ENCODE assay signal across 26 cellular contexts in the genomic region with DNA sequence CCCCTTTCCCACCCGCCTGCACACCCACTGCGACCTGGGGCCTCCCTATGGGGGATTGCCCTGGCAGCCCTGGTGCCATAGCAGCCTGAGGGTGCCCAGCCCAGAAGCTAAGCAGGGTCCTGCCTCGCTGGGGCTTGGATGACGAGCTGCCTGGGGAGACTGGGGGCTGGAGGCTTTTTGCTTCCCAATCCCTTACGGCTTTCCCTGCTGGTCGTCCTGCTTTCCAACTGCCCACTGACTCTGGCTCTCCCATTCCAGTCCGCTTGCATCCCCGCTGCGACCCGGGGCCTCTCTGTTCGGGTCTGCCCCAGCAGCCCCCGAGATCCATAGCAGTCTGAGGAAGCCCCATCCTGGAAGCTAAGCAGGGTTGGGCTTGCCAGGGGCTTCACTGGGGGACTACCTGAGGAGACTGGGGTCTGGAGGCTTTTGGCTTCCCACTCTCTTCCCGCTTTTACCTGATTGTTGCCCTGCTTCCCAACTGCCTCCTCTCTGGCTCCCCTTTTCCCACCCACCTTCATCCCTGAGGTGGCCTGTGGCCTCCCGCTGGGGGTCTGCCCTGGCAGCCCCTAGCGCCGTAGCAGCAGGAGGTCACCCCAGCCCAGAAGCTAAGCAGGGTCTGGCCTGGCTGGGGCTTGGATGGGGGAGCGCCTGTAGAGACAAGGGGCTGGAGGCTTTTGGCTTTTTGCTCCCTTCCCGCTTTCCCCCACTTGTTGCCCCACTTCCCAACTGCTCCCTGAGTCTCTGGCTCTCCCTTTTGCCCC.
"Had no signal": no experiment of that assay in that cellular context is flagged by ENCODE, and none has a peak within 500 bp of the region (broad histone marks: within the 10 kb centered on the region; RNA-seq: fewer than 3 reads in every experiment).

No MANE protein-coding gene starts in this region.

- H3K9me3 Mint-ChIP-seq: activated naive CD4-positive, alpha-beta T cell treated with anti-CD3 and anti-CD28 coated beads, Interleukin-2, amount 50 U/mL, for 24 hours had no signal

- H3K27me3 ChIP-seq: breast epithelium, SJSA1 had no signal

- H3K4me1 ChIP-seq: breast epithelium, SJSA1 had no signal

- H3K4me1 Mint-ChIP-seq: activated CD8-positive, alpha-beta memory T cell treated with anti-CD3 and anti-CD28 coated beads, Interleukin-2, amount 10 ng/mL, durations not matched to agents 7 days and 5 days; activated naive CD4-positive, alpha-beta T cell treated with anti-CD3 and anti-CD28 coated beads, Interleukin-2, amount 50 U/mL, for 24 hours; WTC11 had no signal

- H3K36me3 ChIP-seq: breast epithelium, SJSA1 had no signal

- H3K4me3 Mint-ChIP-seq: activated CD8-positive, alpha-beta memory T cell treated with anti-CD3 and anti-CD28 coated beads, Interleukin-2, amount 10 ng/mL, durations not matched to agents 7 days and 5 days; activated naive CD4-positive, alpha-beta T cell treated with anti-CD3 and anti-CD28 coated beads, Interleukin-2, amount 50 U/mL, for 24 hours; activated T-cell treated with anti-CD3 and anti-CD28 coated beads, Interleukin-2, amount 50 U/mL, for 24 hours; activated T-helper 1 cell treated with anti-CD3 and anti-CD28 coated beads, Interleukin-12 subunit alpha, Interleukin-12 subunit beta, Interleukin-2, Interleukin-4 antibody, amounts not matched to agents 30 ng/mL and 10 ng/mL and 1 ng/mL, durations not matched to agents 14 hours and 24 hours and 36 hours; WTC11 had no signal

- H3K4me3 ChIP-seq: breast epithelium, SJSA1 had no signal

- H3K27ac Mint-ChIP-seq: activated CD8-positive, alpha-beta memory T cell treated with anti-CD3 and anti-CD28 coated beads, Interleukin-2, amount 10 ng/mL, durations not matched to agents 7 days and 5 days; activated naive CD4-positive, alpha-beta T cell treated with anti-CD3 and anti-CD28 coated beads, Interleukin-2, amount 50 U/mL, for 24 hours; activated T-cell treated with anti-CD3 and anti-CD28 coated beads, Interleukin-2, amount 50 U/mL, for 24 hours; activated T-helper 1 cell treated with anti-CD3 and anti-CD28 coated beads, Interleukin-12 subunit alpha, Interleukin-12 subunit beta, Interleukin-2, Interleukin-4 antibody, amounts not matched to agents 30 ng/mL and 10 ng/mL and 1 ng/mL, durations not matched to agents 14 hours and 24 hours and 36 hours; WTC11 had no signal

- H3K27ac ChIP-seq: breast epithelium, SJSA1 had no signal

- H3K27me3 Mint-ChIP-seq: activated CD8-positive, alpha-beta memory T cell treated with anti-CD3 and anti-CD28 coated beads, Interleukin-2, amount 10 ng/mL, durations not matched to agents 7 days and 5 days; activated naive CD4-positive, alpha-beta T cell treated with anti-CD3 and anti-CD28 coated beads, Interleukin-2, amount 50 U/mL, for 24 hours; activated T-cell treated with anti-CD3 and anti-CD28 coated beads, Interleukin-2, amount 50 U/mL, for 24 hours had no signal

- DNase-seq: activated CD4-positive, alpha-beta T cell treated with anti-CD3 and anti-CD28 coated beads for 48 hours; activated CD4-positive, alpha-beta T cell treated with anti-CD3 and anti-CD28 coated beads, Interleukin-2, amount 50 U/mL, for 4 hours; activated CD4-positive, CD25-positive, alpha-beta regulatory T cell treated with anti-CD3 and anti-CD28 coated beads, Interleukin-2, amount 50 U/mL, for 72 hours; activated CD8-positive, alpha-beta memory T cell treated with anti-CD3 and anti-CD28 coated beads, Interleukin-2, amount 10 ng/mL, durations not matched to agents 7 days and 5 days; activated effector memory CD4-positive, alpha-beta T cell treated with Interleukin-2 at 50 U/mL for 16 hours; activated naive CD4-positive, alpha-beta T cell; activated T-cell treated with anti-CD3 and anti-CD28 coated beads, Interleukin-2, amount 50 U/mL, for 24 hours; aorta; Kasumi-1; KBM-7; NCI-H1105 treated with DMSO at 0.1 percent for 48 hours; NCI-H146; NCI-H1930; NCI-H2107; NCI-H2171 treated with DMSO at 0.1 percent for 48 hours; NCI-H345; NCI-H510A; NCI-H526 treated with DMSO at 0.1 percent for 48 hours; RPMI8226; SHP77; SW 1271 had no signal

- H3K9me3 ChIP-seq: SJSA1 had no signal

- H3K36me3 Mint-ChIP-seq: activated CD8-positive, alpha-beta memory T cell treated with anti-CD3 and anti-CD28 coated beads, Interleukin-2, amount 10 ng/mL, durations not matched to agents 7 days and 5 days; activated naive CD4-positive, alpha-beta T cell treated with anti-CD3 and anti-CD28 coated beads, Interleukin-2, amount 50 U/mL, for 24 hours had no signal
